Comparison of ENCODE assay signal across 1 cellular context in the genomic region with DNA sequence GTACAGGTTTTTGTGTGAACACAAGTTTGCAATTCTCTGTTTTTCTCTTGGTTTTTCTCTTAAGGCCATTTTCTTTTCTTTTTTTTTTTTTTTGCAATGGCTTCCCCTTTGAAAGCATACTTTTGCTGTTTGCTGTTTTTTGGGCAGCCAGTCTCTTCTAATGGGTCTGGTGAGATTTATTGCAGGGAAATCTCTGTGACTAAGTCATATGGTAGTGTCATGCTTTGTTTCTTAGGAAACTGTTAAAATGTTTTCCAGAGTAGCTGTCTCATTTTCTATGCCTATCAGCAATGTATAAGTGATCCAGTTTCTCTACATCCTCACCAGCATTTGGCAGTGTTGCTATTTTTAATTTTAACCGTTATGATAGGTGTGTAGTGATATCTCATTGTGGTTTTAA.
TF ChIP-seq lines count a peak whose summit lies in the region.

No MANE protein-coding gene starts in this region.

TF ChIP-seq in IMR-90, 13 proteins besides CTCF, POLR2A, EP300 and RAD21 (continued from another document):
- no peak for TF ChIP-seq RCOR1 (IDR thresholded peaks at IDR 0.05; ENCODE audit: insufficient replicate concordance, low read length)
- no peak for TF ChIP-seq CEBPB (IDR thresholded peaks at IDR 0.05; ENCODE audit: low read depth, low read length)
- TF ChIP-seq ELK1 (IDR thresholded peaks at IDR 0.05; ENCODE audit: borderline replicate concordance, low read depth, low read length), result no peak
- TF ChIP-seq BHLHE40 (IDR thresholded peaks at IDR 0.05; ENCODE audit: low read depth, low read length), result no peak
TF ChIP-seq in IMR-90: peak in this region for 0.
